Comparison of ENCODE assay signal across 34 cellular contexts in the genomic region with DNA sequence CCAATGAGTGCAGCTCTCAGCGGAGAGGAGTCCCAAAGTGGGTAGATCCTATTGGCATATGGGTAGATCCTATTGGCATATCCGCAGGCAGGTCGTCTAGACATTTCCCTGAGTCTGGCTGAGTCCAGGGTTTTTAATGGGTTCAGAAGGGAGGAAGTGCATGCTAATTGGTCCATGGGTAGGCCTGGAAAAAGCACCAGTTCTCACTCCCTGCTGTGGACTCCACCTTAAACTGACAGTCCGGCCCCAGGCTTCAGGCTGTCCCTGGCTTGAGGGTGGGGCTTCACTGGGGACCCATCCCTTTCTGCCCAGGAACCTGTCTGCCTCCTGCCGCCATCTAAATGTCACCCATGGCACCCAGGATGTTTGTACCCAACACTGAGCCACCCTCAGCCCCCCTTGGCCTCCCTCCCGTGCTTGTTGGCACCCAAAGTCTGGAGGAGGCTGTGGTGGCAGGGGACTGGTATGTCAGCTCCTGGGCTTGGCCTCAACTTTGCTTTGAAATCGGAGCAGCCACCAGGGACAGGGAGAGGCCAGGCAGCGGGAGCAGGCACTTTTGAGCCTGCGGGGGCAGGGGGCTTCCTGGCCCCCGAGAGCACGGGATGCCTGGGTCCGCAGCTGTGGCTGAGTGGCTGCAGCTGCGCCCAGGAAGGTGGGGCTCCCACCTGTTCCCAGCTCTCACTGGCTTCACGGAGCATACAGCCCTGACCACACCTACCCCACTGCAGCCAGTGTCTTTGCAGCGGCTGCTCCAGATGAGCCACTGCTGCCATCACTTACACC.
"Had no signal": no experiment of that assay in that cellular context is flagged by ENCODE, and none has a peak within 500 bp of the region (broad histone marks: within the 10 kb centered on the region; RNA-seq: fewer than 3 reads in every experiment).

No MANE protein-coding gene starts in this region.

- H3K27me3 ChIP-seq: adrenal gland, body of pancreas, heart right ventricle, hepatocyte had no signal

- H3K4me3 ChIP-seq: adrenal gland, body of pancreas, esophagus squamous epithelium, gastroesophageal sphincter, heart right ventricle, hepatocyte had no signal

- H2AFZ ChIP-seq: hepatocyte had no signal

- H3K27ac ChIP-seq: adrenal gland, body of pancreas, esophagus squamous epithelium, gastroesophageal sphincter, heart right ventricle, hepatocyte, WERI-Rb-1 had no signal

- H3K4me1 Mint-ChIP-seq: activated B cell treated with CpG ODN at 0.5 μM for 24 hours had no signal

- H3K79me2 ChIP-seq: hepatocyte had no signal

- ATAC-seq: activated CD4-positive, CD25-positive, alpha-beta regulatory T cell treated with anti-CD3 and anti-CD28 coated beads, Interleukin-2, amount 50 U/mL, for 24 hours; activated CD8-positive, alpha-beta T cell treated with anti-CD3 and anti-CD28 coated beads for 36 hours; activated naive CD8-positive, alpha-beta T cell treated with anti-CD3 and anti-CD28 coated beads, Interleukin-2, amount 50 U/mL, for 24 hours; activated T-cell treated with anti-CD3 and anti-CD28 coated beads, Interleukin-2, amount 50 U/mL, for 4 hours; body of pancreas; effector memory CD8-positive, alpha-beta T cell; gastroesophageal sphincter had no signal

- H3K36me3 Mint-ChIP-seq: activated naive CD4-positive, alpha-beta T cell treated with anti-CD3 and anti-CD28 coated beads, Interleukin-2, amount 50 U/mL, for 24 hours; activated naive CD8-positive, alpha-beta T cell treated with anti-CD3 and anti-CD28 coated beads for 36 hours had no signal

- H3K9me3 ChIP-seq: adrenal gland, body of pancreas, esophagus squamous epithelium, gastroesophageal sphincter, heart right ventricle had no signal

- H3K27ac Mint-ChIP-seq: activated B cell treated with CpG ODN at 0.5 μM for 24 hours; activated CD8-positive, alpha-beta T cell treated with anti-CD3 and anti-CD28 coated beads for 36 hours; activated naive CD4-positive, alpha-beta T cell treated with anti-CD3 and anti-CD28 coated beads for 36 hours; activated naive CD4-positive, alpha-beta T cell treated with anti-CD3 and anti-CD28 coated beads, Interleukin-2, amount 50 U/mL, for 24 hours; activated naive CD8-positive, alpha-beta T cell treated with anti-CD3 and anti-CD28 coated beads for 36 hours; activated naive CD8-positive, alpha-beta T cell treated with anti-CD3 and anti-CD28 coated beads, Interleukin-2, amount 50 U/mL, for 24 hours; activated T-helper 1 cell treated with anti-CD3 and anti-CD28 coated beads, Interleukin-12 subunit alpha, Interleukin-12 subunit beta, Interleukin-2, Interleukin-4 antibody, amounts not matched to agents 30 ng/mL and 10 ng/mL and 1 ng/mL, durations not matched to agents 14 hours and 24 hours and 36 hours; activated T-helper 2 cell treated with anti-CD3 and anti-CD28 coated beads, Interferon-gamma antibody, Interleukin-2, Interleukin-4, amounts not matched to agents 10 μg/mL and 5 μg/mL and 100 μg/mL, durations not matched to agents 14 hours and 24 hours and 36 hours; effector memory CD8-positive, alpha-beta T cell; T-helper 2 cell treated with Interferon-gamma antibody and Interleukin-4, amounts not matched to agents 5 μg/mL and 100 μg/mL, for 36 hours had no signal

- H3K4me1 ChIP-seq: body of pancreas, esophagus squamous epithelium, gastroesophageal sphincter had no signal

- FAIRE-seq: colon had no signal

- H3K4me3 Mint-ChIP-seq: activated B cell treated with CpG ODN at 0.5 μM for 24 hours; activated CD8-positive, alpha-beta T cell treated with anti-CD3 and anti-CD28 coated beads for 36 hours; activated naive CD4-positive, alpha-beta T cell treated with anti-CD3 and anti-CD28 coated beads for 36 hours; activated naive CD4-positive, alpha-beta T cell treated with anti-CD3 and anti-CD28 coated beads, Interleukin-2, amount 50 U/mL, for 24 hours; activated naive CD8-positive, alpha-beta T cell treated with anti-CD3 and anti-CD28 coated beads for 36 hours; activated naive CD8-positive, alpha-beta T cell treated with anti-CD3 and anti-CD28 coated beads, Interleukin-2, amount 50 U/mL, for 24 hours; activated T-cell treated with anti-CD3 and anti-CD28 coated beads, Interleukin-2, amount 50 U/mL, for 4 hours; activated T-helper 1 cell treated with anti-CD3 and anti-CD28 coated beads, Interleukin-12 subunit alpha, Interleukin-12 subunit beta, Interleukin-2, Interleukin-4 antibody, amounts not matched to agents 30 ng/mL and 10 ng/mL and 1 ng/mL, durations not matched to agents 14 hours and 24 hours and 36 hours; effector memory CD8-positive, alpha-beta T cell; T-helper 2 cell treated with Interferon-gamma antibody and Interleukin-4, amounts not matched to agents 5 μg/mL and 100 μg/mL, for 36 hours had no signal

- DNase-seq: activated B cell treated with CpG ODN at 0.5 μM for 24 hours; activated CD4-positive, alpha-beta T cell treated with anti-CD3 and anti-CD28 coated beads for 48 hours; activated CD4-positive, alpha-beta T cell treated with anti-CD3 and anti-CD28 coated beads, Interleukin-2, amount 50 U/mL, for 1 hour; activated CD4-positive, alpha-beta T cell treated with anti-CD3 and anti-CD28 coated beads, Interleukin-2, amount 50 U/mL, for 48 hours; activated CD8-positive, alpha-beta memory T cell treated with anti-CD3 and anti-CD28 coated beads for 24 hours; activated CD8-positive, alpha-beta T cell treated with anti-CD3 and anti-CD28 coated beads for 36 hours; activated effector memory CD4-positive, alpha-beta T cell treated with anti-CD3 and anti-CD28 coated beads, Interleukin-2, amount 50 U/mL, for 16 hours; activated naive CD4-positive, alpha-beta T cell treated with anti-CD3 and anti-CD28 coated beads for 36 hours; activated naive CD8-positive, alpha-beta T cell treated with anti-CD3 and anti-CD28 coated beads for 36 hours; activated naive CD8-positive, alpha-beta T cell treated with anti-CD3 and anti-CD28 coated beads, Interleukin-2, amount 50 U/mL, for 24 hours; activated T-cell treated with anti-CD3 and anti-CD28 coated beads, Interleukin-2, amount 50 U/mL, for 4 hours; adrenal gland; amygdala; aorta; body of pancreas; caudate nucleus; cortex of kidney; dermis blood vessel endothelial cell; effector CD4-positive, alpha-beta T cell; effector memory CD8-positive, alpha-beta T cell; erythroblast; esophagus squamous epithelium; foreskin melanocyte; heart right ventricle; T1000; WERI-Rb-1 had no signal

- H3K9me3 Mint-ChIP-seq: activated B cell treated with CpG ODN at 0.5 μM for 24 hours; activated CD8-positive, alpha-beta T cell treated with anti-CD3 and anti-CD28 coated beads for 36 hours; activated naive CD4-positive, alpha-beta T cell treated with anti-CD3 and anti-CD28 coated beads for 36 hours; activated naive CD4-positive, alpha-beta T cell treated with anti-CD3 and anti-CD28 coated beads, Interleukin-2, amount 50 U/mL, for 24 hours; activated naive CD8-positive, alpha-beta T cell treated with anti-CD3 and anti-CD28 coated beads for 36 hours; activated T-helper 2 cell treated with anti-CD3 and anti-CD28 coated beads, Interferon-gamma antibody, Interleukin-2, Interleukin-4, amounts not matched to agents 10 μg/mL and 5 μg/mL and 100 μg/mL, durations not matched to agents 14 hours and 24 hours and 36 hours; effector memory CD8-positive, alpha-beta T cell; T-helper 2 cell treated with Interferon-gamma antibody and Interleukin-4, amounts not matched to agents 5 μg/mL and 100 μg/mL, for 36 hours had no signal

- H3K36me3 ChIP-seq: adrenal gland, esophagus squamous epithelium, gastroesophageal sphincter, heart right ventricle, WERI-Rb-1 had no signal

- H3K4me2 ChIP-seq: hepatocyte had no signal
